ENCODE assay signal across 22 cellular contexts in genomic region chr9:68759981-68760673, GRCh38. TPM values are rescaled to one million over a fixed set of nuclear protein-coding genes. Genes with fewer than 3 reads are reported as not detected.
"Had no signal": no experiment of that assay in that cellular context is flagged by ENCODE, and none has a peak within 500 bp of the region (broad histone marks: within the 10 kb centered on the region; RNA-seq: fewer than 3 reads in every experiment).

No MANE protein-coding gene starts in this region.

- H3K27me3 ChIP-seq: MG63, SJCRH30 had no signal

- DNase-seq: Karpas-422, KG1, MG63, NCI-H1092, NCI-H1105 treated with DMSO at 0.1 percent for 48 hours, NCI-H1417 treated with DMSO at 0.1 percent for 48 hours, NCI-H146, NCI-H1694 treated with DMSO at 0.1 percent for 48 hours, NCI-H1930, NCI-H2081, NCI-H2107, NCI-H2227 treated with DMSO at 0.1 percent for 48 hours, NCI-H524, NCI-H526 treated with DMSO at 0.1 percent for 48 hours, NCI-H748 treated with DMSO at 0.1 percent for 48 hours, PC-3, SHP77 treated with DMSO at 0.1 percent for 48 hours, SJCRH30 had no signal

- H3K4me3 ChIP-seq: MG63, SJCRH30 had no signal

- H3K9me3 ChIP-seq: MG63, SJCRH30 had no signal

- H3K36me3 ChIP-seq: MG63, SJCRH30 had no signal

- H3K4me1 ChIP-seq: SJCRH30 had no signal

- ATAC-seq: Panc1, PC-3, SK-N-SH treated with all-trans-retinoic acid at 6 μM for 48 hours had no signal

- H3K27ac ChIP-seq: HL-60, RWPE1, SJCRH30 had no signal

RNA-seq across cellular contexts. Expression of gene PIP5K1B, which starts 55.1 kb away (rescaled TPM):
- total RNA-seq: PC-3 had no signal
